Comparison of ENCODE assay signal across 1 cellular context in the genomic region with DNA sequence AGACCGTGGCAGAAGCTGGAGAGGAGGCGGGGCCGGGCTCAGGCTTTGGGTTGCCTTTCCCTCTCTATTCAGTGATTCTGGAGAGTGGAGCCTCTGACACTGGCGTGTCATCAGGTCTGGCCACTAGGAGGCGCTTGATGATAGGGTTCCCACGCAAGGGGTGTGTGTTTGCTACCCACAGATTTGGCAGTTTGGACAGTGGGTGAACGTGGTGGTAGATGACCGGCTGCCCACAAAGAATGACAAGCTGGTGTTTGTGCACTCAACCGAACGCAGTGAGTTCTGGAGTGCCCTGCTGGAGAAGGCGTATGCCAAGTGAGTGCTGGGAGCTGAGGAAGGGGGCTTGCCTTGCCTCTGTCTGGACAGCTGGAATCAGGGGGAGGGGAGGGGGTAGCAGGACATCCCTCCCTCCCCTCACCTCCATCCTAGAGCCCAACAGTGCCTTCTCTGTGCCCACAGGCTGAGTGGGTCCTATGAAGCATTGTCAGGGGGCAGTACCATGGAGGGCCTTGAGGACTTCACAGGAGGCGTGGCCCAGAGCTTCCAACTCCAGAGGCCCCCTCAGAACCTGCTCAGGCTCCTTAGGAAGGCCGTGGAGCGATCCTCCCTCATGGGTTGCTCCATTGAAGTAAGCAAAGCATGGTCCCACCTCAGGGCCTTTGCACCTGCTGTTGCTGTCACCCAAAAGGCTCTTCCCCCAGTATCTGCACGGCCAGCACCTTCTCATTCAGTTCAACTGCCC.
TF ChIP-seq lines count a peak whose summit lies in the region.

No MANE protein-coding gene starts in this region.

TF ChIP-seq in H1, 55 proteins besides CTCF, POLR2A, EP300 and RAD21:
- no peak for TF ChIP-seq CTBP2 (IDR thresholded peaks at IDR 0.05; ENCODE audit: borderline replicate concordance, insufficient read depth, insufficient read length, low read length)
- no peak for TF ChIP-seq RNF2 (IDR thresholded peaks at IDR 0.05; ENCODE audit: borderline replicate concordance, low read depth, low read length, missing control alignments, poor library complexity, severe bottlenecking)
- TF ChIP-seq CBX5 (IDR thresholded peaks at IDR 0.05; ENCODE audit: low read depth, low read length) = no peak
- no peak for TF ChIP-seq ASH2L (IDR thresholded peaks at IDR 0.05; ENCODE audit: low read length)
- TF ChIP-seq, protein P1, sequence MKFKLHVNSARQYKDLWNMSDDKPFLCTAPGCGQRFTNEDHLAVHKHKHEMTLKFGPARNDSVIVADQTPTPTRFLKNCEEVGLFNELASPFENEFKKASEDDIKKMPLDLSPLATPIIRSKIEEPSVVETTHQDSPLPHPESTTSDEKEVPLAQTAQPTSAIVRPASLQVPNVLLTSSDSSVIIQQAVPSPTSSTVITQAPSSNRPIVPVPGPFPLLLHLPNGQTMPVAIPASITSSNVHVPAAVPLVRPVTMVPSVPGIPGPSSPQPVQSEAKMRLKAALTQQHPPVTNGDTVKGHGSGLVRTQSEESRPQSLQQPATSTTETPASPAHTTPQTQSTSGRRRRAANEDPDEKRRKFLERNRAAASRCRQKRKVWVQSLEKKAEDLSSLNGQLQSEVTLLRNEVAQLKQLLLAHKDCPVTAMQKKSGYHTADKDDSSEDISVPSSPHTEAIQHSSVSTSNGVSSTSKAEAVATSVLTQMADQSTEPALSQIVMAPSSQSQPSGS (IDR thresholded peaks at IDR 0.05; ENCODE audit: low read length) = no peak
- peak in 1 of 2 experiments; percentile 71; a peak in 2 of 4 replicates for TF ChIP-seq HDAC2 (IDR thresholded peaks at IDR 0.05; ENCODE audit: borderline replicate concordance in 1 of 2, low read depth in 2 of 2, low read length in 2 of 2)
- TF ChIP-seq TAF7 (optimal IDR thresholded peaks at IDR 0.05; ENCODE audit: borderline replicate concordance, low read depth, low read length) = no peak
- TF ChIP-seq TBP (IDR thresholded peaks at IDR 0.05; ENCODE audit: low read depth, low read length) = no peak
- TF ChIP-seq, protein P2, sequence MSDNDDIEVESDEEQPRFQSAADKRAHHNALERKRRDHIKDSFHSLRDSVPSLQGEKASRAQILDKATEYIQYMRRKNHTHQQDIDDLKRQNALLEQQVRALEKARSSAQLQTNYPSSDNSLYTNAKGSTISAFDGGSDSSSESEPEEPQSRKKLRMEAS (IDR thresholded peaks at IDR 0.05) = peak; percentile 21; the same call in 1 of the 2 replicates
- TF ChIP-seq SP2 (IDR thresholded peaks at IDR 0.05; ENCODE audit: low read length) = no peak
- TF ChIP-seq TAF1 (IDR thresholded peaks at IDR 0.05; ENCODE audit: low read depth, low read length) = no peak
- TF ChIP-seq SIX5 (IDR thresholded peaks at IDR 0.05; ENCODE audit: low read depth, low read length) = no peak
- no peak for TF ChIP-seq SRF (IDR thresholded peaks at IDR 0.05; ENCODE audit: low read depth, low read length)
- TF ChIP-seq, protein P3, sequence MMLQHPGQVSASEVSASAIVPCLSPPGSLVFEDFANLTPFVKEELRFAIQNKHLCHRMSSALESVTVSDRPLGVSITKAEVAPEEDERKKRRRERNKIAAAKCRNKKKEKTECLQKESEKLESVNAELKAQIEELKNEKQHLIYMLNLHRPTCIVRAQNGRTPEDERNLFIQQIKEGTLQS (IDR thresholded peaks at IDR 0.05; ENCODE audit: insufficient read depth, low read depth, low read length) = no peak
- TF ChIP-seq, protein P4, sequence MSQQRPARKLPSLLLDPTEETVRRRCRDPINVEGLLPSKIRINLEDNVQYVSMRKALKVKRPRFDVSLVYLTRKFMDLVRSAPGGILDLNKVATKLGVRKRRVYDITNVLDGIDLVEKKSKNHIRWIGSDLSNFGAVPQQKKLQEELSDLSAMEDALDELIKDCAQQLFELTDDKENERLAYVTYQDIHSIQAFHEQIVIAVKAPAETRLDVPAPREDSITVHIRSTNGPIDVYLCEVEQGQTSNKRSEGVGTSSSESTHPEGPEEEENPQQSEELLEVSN (IDR thresholded peaks at IDR 0.05) = no peak
- TF ChIP-seq GTF2F1 (IDR thresholded peaks at IDR 0.05; ENCODE audit: borderline replicate concordance, low read depth, low read length) = no peak
- no peak for TF ChIP-seq NANOG (IDR thresholded peaks at IDR 0.05; ENCODE audit: insufficient read depth, low read depth, low read length, poor library complexity, severe bottlenecking)
- peak; percentile 45; the same call in 1 of the 2 replicates for TF ChIP-seq CREB1 (IDR thresholded peaks at IDR 0.05)
- 0 out of 2 replicates have a peak, but pooled peaks have one; percentile 46 for TF ChIP-seq SP4 (IDR thresholded peaks at IDR 0.05; ENCODE audit: low read length)
- TF ChIP-seq SIRT6 (IDR thresholded peaks at IDR 0.05; ENCODE audit: low read length) = no peak
- no peak for TF ChIP-seq RXRA (IDR thresholded peaks at IDR 0.05; ENCODE audit: insufficient read depth, low read depth, low read length)
- no peak for TF ChIP-seq TEAD4 (IDR thresholded peaks at IDR 0.05; ENCODE audit: low read depth, low read length)
- no peak for TF ChIP-seq POLR2AphosphoS5 (IDR thresholded peaks at IDR 0.05; ENCODE audit: low read depth, low read length)
- TF ChIP-seq KDM4A (IDR thresholded peaks at IDR 0.05; ENCODE audit: low read depth, low read length, severe bottlenecking) = no peak
- TF ChIP-seq KDM5A (IDR thresholded peaks at IDR 0.05; ENCODE audit: low read length) = no peak
- TF ChIP-seq PHF8 (conservative IDR thresholded peaks at IDR 0.05; ENCODE audit: low read depth, low read length) = no peak
- no peak for TF ChIP-seq GABPA (IDR thresholded peaks at IDR 0.05; ENCODE audit: borderline replicate concordance, insufficient read depth, low read length)
- TF ChIP-seq, protein P5, sequence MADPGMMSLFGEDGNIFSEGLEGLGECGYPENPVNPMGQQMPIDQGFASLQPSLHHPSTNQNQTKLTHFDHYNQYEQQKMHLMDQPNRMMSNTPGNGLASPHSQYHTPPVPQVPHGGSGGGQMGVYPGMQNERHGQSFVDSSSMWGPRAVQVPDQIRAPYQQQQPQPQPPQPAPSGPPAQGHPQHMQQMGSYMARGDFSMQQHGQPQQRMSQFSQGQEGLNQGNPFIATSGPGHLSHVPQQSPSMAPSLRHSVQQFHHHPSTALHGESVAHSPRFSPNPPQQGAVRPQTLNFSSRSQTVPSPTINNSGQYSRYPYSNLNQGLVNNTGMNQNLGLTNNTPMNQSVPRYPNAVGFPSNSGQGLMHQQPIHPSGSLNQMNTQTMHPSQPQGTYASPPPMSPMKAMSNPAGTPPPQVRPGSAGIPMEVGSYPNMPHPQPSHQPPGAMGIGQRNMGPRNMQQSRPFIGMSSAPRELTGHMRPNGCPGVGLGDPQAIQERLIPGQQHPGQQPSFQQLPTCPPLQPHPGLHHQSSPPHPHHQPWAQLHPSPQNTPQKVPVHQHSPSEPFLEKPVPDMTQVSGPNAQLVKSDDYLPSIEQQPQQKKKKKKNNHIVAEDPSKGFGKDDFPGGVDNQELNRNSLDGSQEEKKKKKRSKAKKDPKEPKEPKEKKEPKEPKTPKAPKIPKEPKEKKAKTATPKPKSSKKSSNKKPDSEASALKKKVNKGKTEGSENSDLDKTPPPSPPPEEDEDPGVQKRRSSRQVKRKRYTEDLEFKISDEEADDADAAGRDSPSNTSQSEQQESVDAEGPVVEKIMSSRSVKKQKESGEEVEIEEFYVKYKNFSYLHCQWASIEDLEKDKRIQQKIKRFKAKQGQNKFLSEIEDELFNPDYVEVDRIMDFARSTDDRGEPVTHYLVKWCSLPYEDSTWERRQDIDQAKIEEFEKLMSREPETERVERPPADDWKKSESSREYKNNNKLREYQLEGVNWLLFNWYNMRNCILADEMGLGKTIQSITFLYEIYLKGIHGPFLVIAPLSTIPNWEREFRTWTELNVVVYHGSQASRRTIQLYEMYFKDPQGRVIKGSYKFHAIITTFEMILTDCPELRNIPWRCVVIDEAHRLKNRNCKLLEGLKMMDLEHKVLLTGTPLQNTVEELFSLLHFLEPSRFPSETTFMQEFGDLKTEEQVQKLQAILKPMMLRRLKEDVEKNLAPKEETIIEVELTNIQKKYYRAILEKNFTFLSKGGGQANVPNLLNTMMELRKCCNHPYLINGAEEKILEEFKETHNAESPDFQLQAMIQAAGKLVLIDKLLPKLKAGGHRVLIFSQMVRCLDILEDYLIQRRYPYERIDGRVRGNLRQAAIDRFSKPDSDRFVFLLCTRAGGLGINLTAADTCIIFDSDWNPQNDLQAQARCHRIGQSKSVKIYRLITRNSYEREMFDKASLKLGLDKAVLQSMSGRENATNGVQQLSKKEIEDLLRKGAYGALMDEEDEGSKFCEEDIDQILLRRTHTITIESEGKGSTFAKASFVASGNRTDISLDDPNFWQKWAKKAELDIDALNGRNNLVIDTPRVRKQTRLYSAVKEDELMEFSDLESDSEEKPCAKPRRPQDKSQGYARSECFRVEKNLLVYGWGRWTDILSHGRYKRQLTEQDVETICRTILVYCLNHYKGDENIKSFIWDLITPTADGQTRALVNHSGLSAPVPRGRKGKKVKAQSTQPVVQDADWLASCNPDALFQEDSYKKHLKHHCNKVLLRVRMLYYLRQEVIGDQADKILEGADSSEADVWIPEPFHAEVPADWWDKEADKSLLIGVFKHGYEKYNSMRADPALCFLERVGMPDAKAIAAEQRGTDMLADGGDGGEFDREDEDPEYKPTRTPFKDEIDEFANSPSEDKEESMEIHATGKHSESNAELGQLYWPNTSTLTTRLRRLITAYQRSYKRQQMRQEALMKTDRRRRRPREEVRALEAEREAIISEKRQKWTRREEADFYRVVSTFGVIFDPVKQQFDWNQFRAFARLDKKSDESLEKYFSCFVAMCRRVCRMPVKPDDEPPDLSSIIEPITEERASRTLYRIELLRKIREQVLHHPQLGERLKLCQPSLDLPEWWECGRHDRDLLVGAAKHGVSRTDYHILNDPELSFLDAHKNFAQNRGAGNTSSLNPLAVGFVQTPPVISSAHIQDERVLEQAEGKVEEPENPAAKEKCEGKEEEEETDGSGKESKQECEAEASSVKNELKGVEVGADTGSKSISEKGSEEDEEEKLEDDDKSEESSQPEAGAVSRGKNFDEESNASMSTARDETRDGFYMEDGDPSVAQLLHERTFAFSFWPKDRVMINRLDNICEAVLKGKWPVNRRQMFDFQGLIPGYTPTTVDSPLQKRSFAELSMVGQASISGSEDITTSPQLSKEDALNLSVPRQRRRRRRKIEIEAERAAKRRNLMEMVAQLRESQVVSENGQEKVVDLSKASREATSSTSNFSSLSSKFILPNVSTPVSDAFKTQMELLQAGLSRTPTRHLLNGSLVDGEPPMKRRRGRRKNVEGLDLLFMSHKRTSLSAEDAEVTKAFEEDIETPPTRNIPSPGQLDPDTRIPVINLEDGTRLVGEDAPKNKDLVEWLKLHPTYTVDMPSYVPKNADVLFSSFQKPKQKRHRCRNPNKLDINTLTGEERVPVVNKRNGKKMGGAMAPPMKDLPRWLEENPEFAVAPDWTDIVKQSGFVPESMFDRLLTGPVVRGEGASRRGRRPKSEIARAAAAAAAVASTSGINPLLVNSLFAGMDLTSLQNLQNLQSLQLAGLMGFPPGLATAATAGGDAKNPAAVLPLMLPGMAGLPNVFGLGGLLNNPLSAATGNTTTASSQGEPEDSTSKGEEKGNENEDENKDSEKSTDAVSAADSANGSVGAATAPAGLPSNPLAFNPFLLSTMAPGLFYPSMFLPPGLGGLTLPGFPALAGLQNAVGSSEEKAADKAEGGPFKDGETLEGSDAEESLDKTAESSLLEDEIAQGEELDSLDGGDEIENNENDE (IDR thresholded peaks at IDR 0.05; ENCODE audit: insufficient replicate concordance, low read length) = no peak
- no peak for TF ChIP-seq JUN (IDR thresholded peaks at IDR 0.05; ENCODE audit: low read depth, low read length)
- no peak for TF ChIP-seq CHD2 (IDR thresholded peaks at IDR 0.05; ENCODE audit: low read length)
- TF ChIP-seq SP1 (IDR thresholded peaks at IDR 0.05; ENCODE audit: low read depth, low read length) = no peak
- TF ChIP-seq SIN3A (conservative IDR thresholded peaks at IDR 0.05 in 1 of 2, IDR thresholded peaks at IDR 0.05 in 1 of 2; ENCODE audit: low read depth in 1 of 2, low read length in 2 of 2) = peak in 1 of 2 experiments; percentile 78; a peak in 2 of 4 replicates
- TF ChIP-seq BRCA1 (IDR thresholded peaks at IDR 0.05; ENCODE audit: low read depth, low read length) = no peak
- 0 out of 2 replicates have a peak, but pooled peaks have one; percentile 67 for TF ChIP-seq KDM1A (IDR thresholded peaks at IDR 0.05; ENCODE audit: borderline replicate concordance, low read length)
- no peak for TF ChIP-seq HDAC6 (IDR thresholded peaks at IDR 0.05; ENCODE audit: low read depth, low read length)
- peak; percentile 88 for TF ChIP-seq BACH1 (IDR thresholded peaks at IDR 0.05; ENCODE audit: low read length)
